In the genomic region with DNA sequence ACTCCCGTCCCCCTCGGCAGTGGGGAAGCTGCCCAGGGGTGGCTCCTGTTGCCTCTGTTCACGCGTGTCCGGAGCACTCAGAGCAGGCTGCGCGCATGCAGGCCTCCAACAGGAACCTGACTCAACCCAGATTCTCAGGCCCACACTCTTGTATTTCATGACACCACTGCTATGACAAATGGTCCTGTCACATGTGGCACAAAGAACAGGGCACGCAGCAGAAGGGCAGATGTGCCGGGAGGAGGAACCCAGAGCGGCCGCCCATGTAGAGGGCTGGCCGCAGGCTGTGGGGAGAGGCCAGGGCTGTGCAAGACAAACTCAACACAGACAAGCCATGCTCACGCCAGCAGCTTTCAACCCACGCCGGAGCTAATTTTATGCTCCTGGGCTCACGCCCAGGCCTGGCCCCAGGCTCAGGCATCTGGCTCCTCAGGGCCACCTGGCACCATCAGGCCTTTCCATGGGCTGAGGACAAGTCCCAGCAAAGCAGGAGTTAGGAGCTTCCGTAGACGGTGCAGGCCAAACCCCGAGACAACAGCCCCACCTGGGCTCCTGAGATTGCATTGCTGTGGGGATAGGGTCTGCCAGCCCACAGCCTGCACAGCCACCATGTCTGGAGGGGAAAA, we compare ENCODE assay signal across 13 cellular contexts. TPM values are rescaled to one million over a fixed set of nuclear protein-coding genes. Genes with fewer than 3 reads are reported as not detected.
DNase-seq lines count a peak whose midpoint lies in the region; ATAC-seq, FAIRE-seq and TF ChIP-seq lines count a peak whose summit lies in the region.
"Had no signal": no experiment of that assay in that cellular context is flagged by ENCODE, and none has a peak within 500 bp of the region (broad histone marks: within the 10 kb centered on the region; RNA-seq: fewer than 3 reads in every experiment).

No MANE protein-coding gene starts in this region.

- intact Hi-C loops in heart left ventricle (cut with DNase I), result no loop called here
- intact Hi-C loops in sciatic nerve (cut with DNase I), result no loop called here

- ATAC-seq in heart left ventricle (peak; percentile 89 to 94 (median 91)), sciatic nerve (peak; percentile 75), HG03196 (IDR thresholded peaks at IDR 0.05; ENCODE audit: unreplicated experiment) (no peak), GM18517 (IDR thresholded peaks at IDR 0.05; ENCODE audit: unreplicated experiment) (no peak)

- no peaks in the 10 kb centered on the region for H3K36me3 ChIP-seq in astrocyte (ENCODE audit: insufficient read depth, low read length)
- H3K36me3 ChIP-seq in heart left ventricle, result peaks cover 0 to 36% (median 5%) of the 10 kb centered on the region in 9 donors

- no peak overlapping the region for H3K27ac Mint-ChIP-seq in astrocyte (ENCODE audit: unreplicated experiment)
- H3K27ac Mint-ChIP-seq: activated CD4-positive, alpha-beta memory T cell treated with anti-CD3 and anti-CD28 coated beads for 36 hours; CD4-positive, alpha-beta T cell had no signal

- 48 to 61% (median 55%) methylated on average over 17 to 19 of the region's 19 CpGs for WGBS in heart left ventricle, 4 donors

- peak overlapping the region; percentile 61 for H3K4me2 ChIP-seq in astrocyte (ENCODE audit: low read length)

- H2AFZ ChIP-seq in astrocyte (ENCODE audit: low read depth, low read length), result no peak overlapping the region

- TF ChIP-seq CTCF in astrocyte (IDR thresholded peaks at IDR 0.05; ENCODE audit: insufficient read depth, low read depth, low read length), result no peak
- TF ChIP-seq CTCF in heart left ventricle (IDR thresholded peaks at IDR 0.05), result no peak

- TF ChIP-seq POLR2A in heart left ventricle (IDR thresholded peaks at IDR 0.05), result no peak

- H3K9me3 ChIP-seq in astrocyte (ENCODE audit: insufficient read depth, low read depth, low read length), result no peaks in the 10 kb centered on the region
- H3K9me3 ChIP-seq in heart left ventricle, result no peaks in the 10 kb centered on the region

- peak overlapping the region; percentile 47 for H3K9ac ChIP-seq in astrocyte (ENCODE audit: low read length)

- DNase-seq in DMS 273 treated with DMSO at 0.1 percent for 48 hours (lab: John Stamatoyannopoulos, UW) (peak; percentile 68), astrocyte (ENCODE audit: low read depth) (peak; percentile 73), heart left ventricle (peak; percentile 76 to 89 (median 80)), sciatic nerve (ENCODE audit: low spot score) (no peak), T-helper 2 cell (no peak), NCI-H1417 treated with DMSO at 0.1 percent for 48 hours (lab: John Stamatoyannopoulos, UW) (no peak)
- DNase-seq: activated CD4-positive, alpha-beta memory T cell treated with anti-CD3 and anti-CD28 coated beads for 36 hours; CD4-positive, alpha-beta T cell; SHP77 treated with DMSO at 0.1 percent for 48 hours had no signal

- H3K4me1 ChIP-seq in astrocyte (ENCODE audit: insufficient read depth, low read length) (peaks cover 39% of the 10 kb centered on the region), heart left ventricle (peaks cover 24 to 98% (median 87%) of the 10 kb centered on the region in 12 donors)

- H3K4me1 Mint-ChIP-seq in astrocyte (ENCODE audit: low read depth, unreplicated experiment), result peaks cover 16% of the 10 kb centered on the region

- H3K4me3 ChIP-seq in astrocyte (ENCODE audit: insufficient read depth, low read depth, low read length) (no peak overlapping the region), heart left ventricle (peak overlapping the region in 1 of 12 donors; percentile 12)

- H3K27ac ChIP-seq in astrocyte (ENCODE audit: low read depth, low read length), result peak overlapping the region; percentile 37
- H3K27ac ChIP-seq in heart left ventricle, result peak overlapping the region; percentile 27 to 87 (median 80)

- H3K27me3 ChIP-seq in astrocyte (ENCODE audit: insufficient read depth, low read length) (no peaks in the 10 kb centered on the region), heart left ventricle (no peaks in the 10 kb centered on the region)

- peaks cover 95% of the 10 kb centered on the region for H4K20me1 ChIP-seq in astrocyte (ENCODE audit: insufficient read depth, low read length)

- no peaks in the 10 kb centered on the region for H3K9me3 Mint-ChIP-seq in astrocyte (ENCODE audit: unreplicated experiment)
- H3K9me3 Mint-ChIP-seq: activated CD4-positive, alpha-beta memory T cell treated with anti-CD3 and anti-CD28 coated beads for 36 hours; CD4-positive, alpha-beta T cell; central memory CD8-positive, alpha-beta T cell had no signal

- H3K27me3 Mint-ChIP-seq in astrocyte (ENCODE audit: low read depth, unreplicated experiment), result no peaks in the 10 kb centered on the region
- H3K27me3 Mint-ChIP-seq: activated CD4-positive, alpha-beta memory T cell treated with anti-CD3 and anti-CD28 coated beads for 36 hours; CD4-positive, alpha-beta T cell; central memory CD8-positive, alpha-beta T cell had no signal

- H3K79me2 ChIP-seq in astrocyte (ENCODE audit: insufficient read depth, low read length), result peaks cover 94% of the 10 kb centered on the region

- peaks cover 8% of the 10 kb centered on the region for H3K36me3 Mint-ChIP-seq in astrocyte (ENCODE audit: low read depth, unreplicated experiment)
- H3K36me3 Mint-ChIP-seq: activated CD4-positive, alpha-beta memory T cell treated with anti-CD3 and anti-CD28 coated beads for 36 hours had no signal

- no peak for FAIRE-seq in astrocyte (lab: Jason Lieb, UNC)
- FAIRE-seq: H1 had no signal

- H3K4me3 Mint-ChIP-seq in astrocyte (ENCODE audit: unreplicated experiment), result no peak overlapping the region
- H3K4me3 Mint-ChIP-seq: activated CD4-positive, alpha-beta memory T cell treated with anti-CD3 and anti-CD28 coated beads for 36 hours; CD4-positive, alpha-beta T cell; central memory CD8-positive, alpha-beta T cell had no signal

RNA-seq across cellular contexts. Expression of gene DUSP8, which starts 40.0 kb away (rescaled TPM):
- 13.8 and 14.8 TPM in 2 replicates for total RNA-seq in astrocyte
- 10 to 100 TPM in 8 of 9 donors, 1 to 10 TPM in 1; 9.8 to 29.9 (median 17.1) TPM for total RNA-seq in heart left ventricle
- polyA plus RNA-seq in heart left ventricle, result 10 to 100 TPM; 10.9 to 12.8 TPM
- total RNA-seq in sciatic nerve, result 8.9 TPM

RNA-seq across cellular contexts. Expression of gene MOB2, which starts 45.5 kb away (rescaled TPM):
- total RNA-seq in astrocyte, result 26.4 and 28.9 TPM in 2 replicates
- total RNA-seq in heart left ventricle, result 10 to 100 TPM; 35.5 to 53.7 (median 44.7) TPM
- 10 to 100 TPM; 27.4 to 61.1 TPM for polyA plus RNA-seq in heart left ventricle
- 55.2 TPM for total RNA-seq in sciatic nerve

RNA-seq across cellular contexts. Expression of gene KRTAP5-1, which starts 53.0 kb away (rescaled TPM):
- total RNA-seq in astrocyte (not detected in 2 replicates), heart left ventricle (not detected), sciatic nerve (not detected)
- polyA plus RNA-seq in heart left ventricle, result not detected
- total RNA-seq: activated CD4-positive, alpha-beta memory T cell treated with anti-CD3 and anti-CD28 coated beads for 36 hours; CD4-positive, alpha-beta T cell; H1 had no signal
- polyA plus RNA-seq: H1 had no signal

Comparison
In these comparisons a context has a peak if more than half of its experiments do, and no peak if none do; other contexts are left out.
1. DNase-seq: peak in DMS 273 treated with DMSO at 0.1 percent for 48 hours (single experiment), astrocyte (single experiment) and heart left ventricle (5 of 5); none in sciatic nerve (single experiment), T-helper 2 cell (0 of 5) and NCI-H1417 treated with DMSO at 0.1 percent for 48 hours (single experiment).
2. ATAC-seq: peak in heart left ventricle (4 of 4) and sciatic nerve (single experiment); none in HG03196 (single experiment) and GM18517 (single experiment).